8 cellular contexts compared by ENCODE assay signal in genomic region chr3:46693897-46694235, GRCh38. TPM values are rescaled to one million over a fixed set of nuclear protein-coding genes. Genes with fewer than 3 reads are reported as not detected.
DNase-seq lines count a peak whose midpoint lies in the region; ATAC-seq, FAIRE-seq and TF ChIP-seq lines count a peak whose summit lies in the region.

No MANE protein-coding gene starts in this region.

- TF ChIP-seq RAD21 in GM12878 (IDR thresholded peaks at IDR 0.05; ENCODE audit: insufficient read depth, low read depth, low read length): no peak

- H3K9ac ChIP-seq in OCI-LY3 (ENCODE audit: low read length): peak overlapping the region; percentile 91
- no peak overlapping the region for H3K9ac ChIP-seq in GM12878 (ENCODE audit: control insufficient read depth, insufficient read depth, low read length)

- H3K27ac ChIP-seq in OCI-LY3 (ENCODE audit: low read length): peak overlapping the region; percentile 84
- H3K27ac ChIP-seq in GM12878 (ENCODE audit: control insufficient read depth, insufficient read depth): no peak overlapping the region
- H3K27ac ChIP-seq in lower lobe of right lung: peak overlapping the region; percentile 90
- H3K27ac ChIP-seq in thoracic aorta: peak overlapping the region; percentile 78 to 85

- H3K4me1 ChIP-seq in OCI-LY3 (ENCODE audit: low read length) (peaks cover 28% of the 10 kb centered on the region), GM12878 (ENCODE audit: control insufficient read depth, insufficient read depth, low read length) (peaks cover 7% of the 10 kb centered on the region), lower lobe of right lung (peaks cover 78% of the 10 kb centered on the region), thoracic aorta (ENCODE audit: control insufficient read depth in 1 of 2, low read depth in 2 of 2) (peaks cover 42 to 66% of the 10 kb centered on the region in 2 donors)

- peak; percentile 26 for DNase-seq in ACHN
- DNase-seq in GM12878 (ENCODE audit: low read depth, low spot score): no peak
- DNase-seq in lower lobe of right lung: peak; percentile 67
- DNase-seq in thoracic aorta (ENCODE audit: low spot score): no peak
- no peak for DNase-seq in NCI-H1105 (lab: John Stamatoyannopoulos, UW)

- CTCF ChIA-PET in GM12878 (lab: Yijun Ruan, JAX): interaction anchor here (1.6 kb wide), 1 partner anchor 205 kb away, joined by 5 read pairs; no protein-coding TSS in a partner anchor

- H3K36me3 ChIP-seq in OCI-LY3 (replicated peaks; ENCODE audit: low read depth, low read length) (peaks cover 17% of the 10 kb centered on the region), GM12878 (ENCODE audit: control insufficient read depth in 2 of 2, insufficient read depth in 2 of 2, low read length in 1 of 2) (no peaks in the 10 kb centered on the region), lower lobe of right lung (no peaks in the 10 kb centered on the region), thoracic aorta (no peaks in the 10 kb centered on the region)

- no peak for TF ChIP-seq EP300 in GM12878 (IDR thresholded peaks at IDR 0.05; ENCODE audit: borderline replicate concordance in 1 of 2, control insufficient read depth in 1 of 2, low read depth in 2 of 2, low read length in 2 of 2)

- POLR2A ChIA-PET in GM12878 (lab: Charles Lee): interaction anchor here (0.9 kb wide), 1 partner anchor 90 kb away, joined by 3 read pairs; no protein-coding TSS in a partner anchor

- H4K20me1 ChIP-seq in OCI-LY3 (ENCODE audit: insufficient read depth, low read length) (no peaks in the 10 kb centered on the region; the same call in 1 of the 2 replicates), GM12878 (ENCODE audit: control insufficient read depth, insufficient read depth) (no peaks in the 10 kb centered on the region)

- no peak for TF ChIP-seq CTCF in OCI-LY3 (IDR thresholded peaks at IDR 0.05; ENCODE audit: low read depth, low read length)
- no peak for TF ChIP-seq CTCF in GM12878 (IDR thresholded peaks at IDR 0.05 in 2 of 3, conservative IDR thresholded peaks at IDR 0.05 in 1 of 3; ENCODE audit: control insufficient read depth in 2 of 3, extremely low read depth in 1 of 3, insufficient read depth in 1 of 3, low read depth in 3 of 3, low read length in 3 of 3)
- no peak for TF ChIP-seq CTCF in lower lobe of right lung (IDR thresholded peaks at IDR 0.05)
- no peak for TF ChIP-seq CTCF in thoracic aorta (IDR thresholded peaks at IDR 0.05)

- 5% methylated on average over 25 of the region's 30 CpGs for WGBS in GM12878 (ENCODE audit: insufficient coverage, insufficient replicate concordance, low lambda C conversion rate, missing lambda C conversion rate)

- ATAC-seq in GM12878 (peak; percentile 18; the same call in 2 of the 3 replicates), lower lobe of right lung (peak; percentile 7 to 9), thoracic aorta (ENCODE audit: insufficient number of reproducible peaks, low FRiP score, low read depth) (no peak), HG03460 (IDR thresholded peaks at IDR 0.05; ENCODE audit: unreplicated experiment) (no peak), HG02571 (IDR thresholded peaks at IDR 0.05; ENCODE audit: unreplicated experiment) (no peak)

- intact Hi-C loops in GM12878 (cut with micrococcal nuclease; ENCODE audit: unreplicated experiment) (no loop called here), lower lobe of right lung (cut with DNase I) (no loop called here)

- FAIRE-seq in GM12878 (lab: Jason Lieb, UNC): no peak

- H2AFZ ChIP-seq in OCI-LY3 (ENCODE audit: low read depth, low read length) (peak overlapping the region; percentile 13; the same call in 1 of the 2 replicates), GM12878 (ENCODE audit: control insufficient read depth, low read depth, low read length) (no peak overlapping the region; the same call in 1 of the 2 replicates)

- peak overlapping the region; percentile 96 for H3K4me2 ChIP-seq in OCI-LY3 (ENCODE audit: low read length)
- H3K4me2 ChIP-seq in GM12878 (ENCODE audit: control insufficient read depth, insufficient read depth): peak overlapping the region; percentile 44; the same call in 1 of the 2 replicates

- no peak for TF ChIP-seq POLR2A in GM12878 (IDR thresholded peaks at IDR 0.05; ENCODE audit: low read depth, low read length)

- BruUV-seq in GM12878 (replicated peaks; lab: Mats Ljungman, UMichigan): no TSS peak

- RAD21 ChIA-PET in GM12878 (lab: Charles Lee; ENCODE audit: unreplicated experiment): no interaction called here

- in situ Hi-C loops in ACHN (cut with HindIII; ENCODE audit: low pct_ligation_motif_present, low pct_unique_long_range_greater_than_20kb, low sequenced_read_pairs) (no loop called here), GM12878 (cut with MboI) (no loop called here)

- H3K9me3 ChIP-seq in OCI-LY3 (ENCODE audit: insufficient read depth, low read length) (no peaks in the 10 kb centered on the region), GM12878 (replicated peaks; ENCODE audit: control insufficient read depth, insufficient read depth, low read length) (no peaks in the 10 kb centered on the region), lower lobe of right lung (no peaks in the 10 kb centered on the region), thoracic aorta (no peaks in the 10 kb centered on the region)

- H3K79me2 ChIP-seq in OCI-LY3 (ENCODE audit: low read length) (peaks cover 48% of the 10 kb centered on the region), GM12878 (ENCODE audit: control insufficient read depth, insufficient read depth, low read length) (no peaks in the 10 kb centered on the region)

- SMC1A ChIA-PET in GM12878 (lab: Charles Lee; ENCODE audit: uncharacterized antibody, unreplicated experiment): no interaction called here

- H3K4me3 ChIP-seq in OCI-LY3 (ENCODE audit: low read length): peak overlapping the region; percentile 93
- no peak overlapping the region for H3K4me3 ChIP-seq in GM12878
- peak overlapping the region; percentile 81 for H3K4me3 ChIP-seq in lower lobe of right lung
- H3K4me3 ChIP-seq in thoracic aorta: peak overlapping the region; percentile 95

- peaks cover 12% of the 10 kb centered on the region for H3K27me3 ChIP-seq in OCI-LY3 (ENCODE audit: low read depth, low read length)
- peaks cover 5 to 8% of the 10 kb centered on the region in 2 experiments for H3K27me3 ChIP-seq in GM12878 (replicated peaks in 1 of 2; ENCODE audit: control insufficient read depth in 2 of 2, insufficient read depth in 2 of 2, low read length in 1 of 2)
- H3K27me3 ChIP-seq in lower lobe of right lung (ENCODE audit: low read depth): peaks cover 6% of the 10 kb centered on the region
- H3K27me3 ChIP-seq in thoracic aorta (replicated peaks; ENCODE audit: insufficient read depth): no peaks in the 10 kb centered on the region

RNA-seq across cellular contexts. Expression of gene ALS2CL, which starts 0.4 kb away (rescaled TPM):
- total RNA-seq in GM12878 (2013; cell fraction: nucleolus; rRNA removed): 0.07 TPM in 1 of 2 replicates, not detected in the other
- total RNA-seq in GM12878 (2014; rRNA removed) (not detected in 2 replicates), GM12878 (2014; rRNA removed; fragmentation: Illumina TruSeq; extraction: Trizol) (not detected in 2 replicates), GM12878 (2021) (0.05 and 0.19 TPM in 2 replicates), lower lobe of right lung (59.7 TPM), thoracic aorta (10 to 100 TPM; 25.2 to 41.7 TPM)
- polyA plus RNA-seq in GM12878 (2011; ENCODE audit: low read depth): not detected
- polyA plus RNA-seq in GM12878 (2011; rRNA removed) (0.01 TPM in 1 of 2 replicates, not detected in the other), GM12878 (2014; fragmentation: Illumina TruSeq; extraction: Trizol) (not detected in 2 replicates), GM12878 (2014; fragmentation: Nextera tagmentation; extraction: Ambion mirVana) (not detected), GM12878 (2014; rRNA removed) (not detected in 2 replicates), GM12878 (2016; fragmentation: Nextera tagmentation; extraction: Ambion mirVana) (not detected)
- not detected in 2 replicates for polyA plus RNA-seq in GM12878 (2011; cell fraction: cytosol; rRNA removed)
- 0.21 and 0.22 TPM in 2 replicates for polyA plus RNA-seq in GM12878 (2011; cell fraction: nucleus; rRNA removed)
- 0.06 TPM in 1 of 2 replicates, not detected in the other for polyA plus RNA-seq in GM12878 (2012)
- polyA minus RNA-seq in GM12878 (2011; rRNA and poly(A)+ RNA removed): not detected in 2 replicates
- polyA minus RNA-seq in GM12878 (2011; cell fraction: cytosol; rRNA and poly(A)+ RNA removed): 0.80 and 1.5 TPM in 2 replicates
- 0.10 and 0.12 TPM in 2 replicates for polyA minus RNA-seq in GM12878 (2011; cell fraction: nucleus; rRNA and poly(A)+ RNA removed)

RNA-seq across cellular contexts. Expression of gene TMIE, which starts 7.3 kb away (rescaled TPM):
- not detected in 2 replicates for total RNA-seq in GM12878 (2013; cell fraction: nucleolus; rRNA removed)
- not detected in 2 replicates for total RNA-seq in GM12878 (2014; rRNA removed)
- total RNA-seq in GM12878 (2014; rRNA removed; fragmentation: Illumina TruSeq; extraction: Trizol): not detected in 2 replicates
- not detected in 2 replicates for total RNA-seq in GM12878 (2021)
- polyA plus RNA-seq in GM12878 (2011; ENCODE audit: low read depth): not detected
- polyA plus RNA-seq in GM12878 (2011; rRNA removed): not detected in 2 replicates
- not detected in 2 replicates for polyA plus RNA-seq in GM12878 (2011; cell fraction: cytosol; rRNA removed)
- not detected in 2 replicates for polyA plus RNA-seq in GM12878 (2011; cell fraction: nucleus; rRNA removed)
- not detected in 2 replicates for polyA plus RNA-seq in GM12878 (2012)
- not detected in 2 replicates for polyA plus RNA-seq in GM12878 (2014; fragmentation: Illumina TruSeq; extraction: Trizol)
- polyA plus RNA-seq in GM12878 (2014; fragmentation: Nextera tagmentation; extraction: Ambion mirVana): not detected
- polyA plus RNA-seq in GM12878 (2014; rRNA removed): not detected in 2 replicates
- polyA plus RNA-seq in GM12878 (2016; fragmentation: Nextera tagmentation; extraction: Ambion mirVana): not detected
- not detected in 2 replicates for polyA minus RNA-seq in GM12878 (2011; rRNA and poly(A)+ RNA removed)
- not detected in 2 replicates for polyA minus RNA-seq in GM12878 (2011; cell fraction: cytosol; rRNA and poly(A)+ RNA removed)
- not detected in 2 replicates for polyA minus RNA-seq in GM12878 (2011; cell fraction: nucleus; rRNA and poly(A)+ RNA removed)
- total RNA-seq in lower lobe of right lung: 1.0 TPM
- not detected for total RNA-seq in thoracic aorta

RNA-seq across cellular contexts. Expression of gene PRSS50, which starts 23.8 kb away (rescaled TPM):
- not detected in 2 replicates for total RNA-seq in GM12878 (2013; cell fraction: nucleolus; rRNA removed)
- total RNA-seq in GM12878 (2014; rRNA removed): not detected in 2 replicates
- total RNA-seq in GM12878 (2014; rRNA removed; fragmentation: Illumina TruSeq; extraction: Trizol): not detected in 2 replicates
- not detected in 2 replicates for total RNA-seq in GM12878 (2021)
- not detected for polyA plus RNA-seq in GM12878 (2011; ENCODE audit: low read depth)
- not detected in 2 replicates for polyA plus RNA-seq in GM12878 (2011; rRNA removed)
- polyA plus RNA-seq in GM12878 (2011; cell fraction: cytosol; rRNA removed): not detected in 2 replicates
- polyA plus RNA-seq in GM12878 (2011; cell fraction: nucleus; rRNA removed): 0.04 TPM in 1 of 2 replicates, not detected in the other
- not detected in 2 replicates for polyA plus RNA-seq in GM12878 (2012)
- polyA plus RNA-seq in GM12878 (2014; fragmentation: Illumina TruSeq; extraction: Trizol): not detected in 2 replicates
- polyA plus RNA-seq in GM12878 (2014; fragmentation: Nextera tagmentation; extraction: Ambion mirVana): not detected
- not detected in 2 replicates for polyA plus RNA-seq in GM12878 (2014; rRNA removed)
- under 1 TPM in 1 of 2 experiments, not detected in 1; 0.05 TPM for polyA plus RNA-seq in GM12878 (2016; fragmentation: Nextera tagmentation; extraction: Ambion mirVana)
- not detected in 2 replicates for polyA minus RNA-seq in GM12878 (2011; rRNA and poly(A)+ RNA removed)
- not detected in 2 replicates for polyA minus RNA-seq in GM12878 (2011; cell fraction: cytosol; rRNA and poly(A)+ RNA removed)
- not detected in 2 replicates for polyA minus RNA-seq in GM12878 (2011; cell fraction: nucleus; rRNA and poly(A)+ RNA removed)
- total RNA-seq in lower lobe of right lung: 0.41 TPM
- total RNA-seq in thoracic aorta: under 1 TPM; 0.28 to 0.54 TPM

Comparison
In these comparisons a context has a peak if more than half of its experiments do, and no peak if none do; other contexts are left out.
1. DNase-seq: peak in ACHN (single experiment) and lower lobe of right lung (single experiment); none in GM12878 (single experiment), thoracic aorta (single experiment) and NCI-H1105 (single experiment).
2. ATAC-seq: peak in GM12878 (single experiment) and lower lobe of right lung (2 of 2); none in thoracic aorta (single experiment), HG03460 (single experiment) and HG02571 (single experiment).
3. RNA of gene ALS2CL, which starts 0.4 kb away (total RNA-seq): 59.7 TPM in lower lobe of right lung (single experiment) and 25.2 to 41.7 TPM in thoracic aorta; 0.05 to 0.19 TPM in GM12878; every median in the first group is over 10 times any median in the second.